Comparison of ENCODE assay signal across 1 cellular context in genomic region chr9:89748831-89749499, GRCh38.
A peak's percentile ranks its signal among the peaks of the same experiment; 100 is the strongest.
TF ChIP-seq lines count a peak whose summit lies in the region.

No MANE protein-coding gene starts in this region.

TF ChIP-seq in HepG2, 621 proteins besides CTCF, POLR2A, EP300 and RAD21 (continued from another document):
- TF ChIP-seq ATF7 (IDR thresholded peaks at IDR 0.05): 0 out of 2 replicates have a peak, but pooled peaks have one; percentile 12
- no peak for TF ChIP-seq ATF7 (CRISPR knock-in tag; IDR thresholded peaks at IDR 0.05)
- TF ChIP-seq KDM6A (CRISPR knock-in tag; IDR thresholded peaks at IDR 0.05; ENCODE audit: low read depth): no peak
- TF ChIP-seq HMG20A (CRISPR knock-in tag; IDR thresholded peaks at IDR 0.05; ENCODE audit: borderline replicate concordance): no peak
- no peak for TF ChIP-seq NFAT5 (CRISPR knock-in tag; IDR thresholded peaks at IDR 0.05)
- 0 out of 2 replicates have a peak, but pooled peaks have one; percentile 24 for TF ChIP-seq FOXA1 (IDR thresholded peaks at IDR 0.05)
- TF ChIP-seq FOXA1 (CRISPR knock-in tag; IDR thresholded peaks at IDR 0.05): no peak
- TF ChIP-seq ATF7-NPFF (CRISPR knock-in tag; IDR thresholded peaks at IDR 0.05; ENCODE audit: low read depth): no peak
- TF ChIP-seq CBFB (CRISPR knock-in tag; IDR thresholded peaks at IDR 0.05): no peak
- TF ChIP-seq MNT (IDR thresholded peaks at IDR 0.05): peak; percentile 93
- no peak for TF ChIP-seq ZFYVE20 (CRISPR knock-in tag; IDR thresholded peaks at IDR 0.05; ENCODE audit: borderline replicate concordance, low read depth)
